In the genomic region with DNA sequence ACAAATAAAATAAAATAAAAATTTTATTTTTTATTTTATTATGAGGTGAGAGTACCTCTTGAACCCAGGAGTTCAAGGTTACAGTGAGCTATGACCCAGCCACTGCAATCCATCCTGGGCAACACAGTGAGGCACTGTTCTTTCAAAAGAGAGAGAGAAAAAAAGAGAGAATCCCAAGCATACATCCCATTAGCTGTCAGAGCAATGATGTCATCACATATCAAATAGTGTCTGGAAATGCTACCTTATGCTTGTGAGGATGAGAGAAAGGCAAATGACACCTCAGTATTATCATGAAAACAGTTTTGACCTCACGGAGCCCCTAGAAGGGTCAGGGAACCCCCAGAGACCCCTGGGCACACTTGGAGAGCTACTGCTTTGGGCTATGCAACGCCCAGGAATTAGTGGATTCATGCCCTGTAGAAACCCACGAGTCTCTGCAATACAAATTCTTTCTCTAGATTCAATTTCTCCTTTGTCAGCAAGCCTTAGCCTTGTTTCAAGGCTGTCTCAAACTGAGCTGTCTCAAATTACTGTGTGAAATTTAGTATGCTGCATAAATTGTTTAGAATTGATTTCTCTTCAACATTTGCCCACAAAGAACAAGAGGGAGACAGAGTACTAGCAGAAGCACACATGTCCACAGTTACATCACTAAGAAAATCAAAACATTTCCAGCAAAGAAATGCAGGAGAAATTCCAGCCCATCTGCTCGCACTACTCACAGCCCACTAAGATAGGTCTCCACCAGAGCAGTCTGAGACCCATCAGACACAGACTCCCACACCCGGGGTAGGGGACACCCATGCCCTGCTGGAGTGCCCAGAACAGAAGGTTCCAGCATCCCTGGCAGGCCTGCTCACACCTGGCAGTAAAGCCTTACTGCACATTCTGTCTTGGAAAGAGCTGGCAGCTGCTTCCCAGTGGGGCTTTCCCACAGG, we compare ENCODE assay signal across 1 cellular context.
A peak's percentile ranks its signal among the peaks of the same experiment; 100 is the strongest.
TF ChIP-seq lines count a peak whose summit lies in the region.

No MANE protein-coding gene starts in this region.

TF ChIP-seq in GM12878, 131 proteins besides CTCF, POLR2A, EP300 and RAD21:
- TF ChIP-seq IKZF2 (IDR thresholded peaks at IDR 0.05), result no peak
- TF ChIP-seq ATF7 (IDR thresholded peaks at IDR 0.05; ENCODE audit: low read depth), result 0 out of 2 replicates have a peak, but pooled peaks have one; percentile 38
TF ChIP-seq in GM12878: peak in this region for 1.
